In genomic region chrX:82973641-82974040, GRCh38 we compare ENCODE assay signal across 26 cellular contexts.
DNase-seq lines count a peak whose midpoint lies in the region; ATAC-seq, FAIRE-seq and TF ChIP-seq lines count a peak whose summit lies in the region.
"Had no signal": no experiment of that assay in that cellular context is flagged by ENCODE, and none has a peak within 500 bp of the region (broad histone marks: within the 10 kb centered on the region; RNA-seq: fewer than 3 reads in every experiment).

No MANE protein-coding gene starts in this region.

- 82% methylated on average over 2 of the region's 2 CpGs; no CpG with 5 or more reads in 1 of the 2 experiments for WGBS in H1 (ENCODE audit: extremely low coverage in 1 of 2, insufficient coverage in 1 of 2, insufficient read length in 1 of 2, insufficient replicate concordance in 2 of 2, low coverage in 1 of 2, low lambda C conversion rate in 2 of 2, missing lambda C conversion rate in 1 of 2), 2 experiments
- 33 to 35% methylated on average over 1 to 2 of the region's 2 CpGs for WGBS in thyroid gland, 2 donors

- no peak overlapping the region for H3K27ac ChIP-seq in BLaER1 treated with 17β-estradiol and CSF1 and Interleukin-3, amounts not matched to agents 10 nM and 100 nM
- peak overlapping the region; percentile 50; the same call in 1 of the 2 replicates for H3K27ac ChIP-seq in MM.1S (ENCODE audit: low read length)
- no peak overlapping the region for H3K27ac ChIP-seq in H1 (ENCODE audit: low read depth, low read length)
- H3K27ac ChIP-seq in thyroid gland, result no peak overlapping the region
- H3K27ac ChIP-seq: HL-60, PC-9, RWPE1 had no signal

- H3K4me2 ChIP-seq in BLaER1 treated with 17β-estradiol and CSF1 and Interleukin-3, amounts not matched to agents 10 nM and 100 nM, result peak overlapping the region in 9 of 11 experiments; percentile 17 to 54 (median 34); a peak in 13 of 22 replicates
- peak overlapping the region; percentile 27; the same call in 1 of the 2 replicates for H3K4me2 ChIP-seq in MM.1S (ENCODE audit: low read depth, low read length)
- H3K4me2 ChIP-seq in H1 (ENCODE audit: insufficient read depth in 1 of 2, low read depth in 2 of 2, low read length in 2 of 2), result no peak overlapping the region
- H3K4me2 ChIP-seq: PC-9 had no signal

- POLR2A ChIA-PET in H1 (lab: Charles Lee; ENCODE audit: partially characterized antibody), result no interaction called here

- no peak overlapping the region for H3K27ac Mint-ChIP-seq in activated naive CD8-positive, alpha-beta T cell treated with anti-CD3 and anti-CD28 coated beads, Interleukin-2, amount 50 U/mL, for 24 hours
- H3K27ac Mint-ChIP-seq: CD8-positive, alpha-beta memory T cell; IgD-negative memory B cell had no signal

- CTCF ChIA-PET in H1 (lab: Charles Lee; ENCODE audit: partially characterized antibody), result interaction anchor here (1.1 to 1.3 kb wide), 2 partner anchors 12 to 20 kb away, joined by 3 to 4 read pairs; no protein-coding TSS in a partner anchor

- no peak overlapping the region for H2AK5ac ChIP-seq in H1 (ENCODE audit: low read depth, low read length)

- no peaks in the 10 kb centered on the region for H3K27me3 Mint-ChIP-seq in activated naive CD8-positive, alpha-beta T cell treated with anti-CD3 and anti-CD28 coated beads, Interleukin-2, amount 50 U/mL, for 24 hours
- H3K27me3 Mint-ChIP-seq: IgD-negative memory B cell had no signal

- no peaks in the 10 kb centered on the region for H3K36me3 ChIP-seq in BLaER1 treated with 17β-estradiol and CSF1 and Interleukin-3, amounts not matched to agents 10 nM and 100 nM
- H3K36me3 ChIP-seq in MM.1S (replicated peaks; ENCODE audit: insufficient read depth, low read length), result no peaks in the 10 kb centered on the region
- H3K36me3 ChIP-seq in H1 (ENCODE audit: control insufficient read depth in 2 of 4, insufficient read depth in 4 of 4, low read length in 3 of 4), result no peaks in the 10 kb centered on the region
- H3K36me3 ChIP-seq in thyroid gland, result no peaks in the 10 kb centered on the region

- no peak overlapping the region for H2BK5ac ChIP-seq in H1 (ENCODE audit: low read depth, low read length)

- H2BK20ac ChIP-seq in H1 (ENCODE audit: low read length), result no peak overlapping the region

- peaks cover 22 to 99% (median 83%) of the 10 kb centered on the region in 11 experiments; a peak in 21 of 22 replicates for H3K27me3 ChIP-seq in BLaER1 treated with 17β-estradiol and CSF1 and Interleukin-3, amounts not matched to agents 10 nM and 100 nM
- H3K27me3 ChIP-seq in MM.1S (replicated peaks; ENCODE audit: insufficient read depth, low read length), result no peaks in the 10 kb centered on the region
- H3K27me3 ChIP-seq in H1 (replicated peaks in 1 of 4; ENCODE audit: control insufficient read depth in 3 of 4, extremely low read depth in 1 of 4, insufficient read depth in 3 of 4, low read length in 3 of 4), result no peaks in the 10 kb centered on the region
- H3K27me3 ChIP-seq in thyroid gland, result no peaks in the 10 kb centered on the region

- peak overlapping the region; percentile 48; the same call in 1 of the 2 replicates for H2AFZ ChIP-seq in MM.1S (ENCODE audit: low read length)
- H2AFZ ChIP-seq in H1 (ENCODE audit: low read length), result no peak overlapping the region
- H2AFZ ChIP-seq: PC-9 had no signal

- no peak overlapping the region for H3K4me3 Mint-ChIP-seq in activated naive CD8-positive, alpha-beta T cell treated with anti-CD3 and anti-CD28 coated beads, Interleukin-2, amount 50 U/mL, for 24 hours
- H3K4me3 Mint-ChIP-seq: CD14-positive monocyte; CD8-positive, alpha-beta memory T cell; IgD-negative memory B cell had no signal

- no peaks in the 10 kb centered on the region for H3K23me2 ChIP-seq in H1 (ENCODE audit: low read depth, low read length)

- no peaks in the 10 kb centered on the region for H3K79me1 ChIP-seq in H1 (ENCODE audit: low read depth, low read length)

- peak; percentile 91 for DNase-seq in MM.1S
- no peak for DNase-seq in H1 (ENCODE audit: low read depth in 1 of 2, low spot score in 2 of 2)
- peak; percentile 41 to 53 for DNase-seq in thyroid gland
- DNase-seq in 8988T, result no peak
- no peak for DNase-seq in T-helper 9 cell
- no peak for DNase-seq in activated naive CD8-positive, alpha-beta T cell treated with anti-CD3 and anti-CD28 coated beads, Interleukin-2, amount 50 U/mL, for 24 hours
- DNase-seq: CD8-positive, alpha-beta memory T cell; DMS79 treated with DMSO at 0.1 percent for 48 hours; H7; MV-4-11; NCI-H1105 treated with DMSO at 0.1 percent for 48 hours; NCI-H146; NCI-H1930; NCI-H446; NCI-H524 treated with DMSO at 0.1 percent for 48 hours; NCI-H774; NK-92 treated with Interleukin-12 subunit alpha and Interleukin-12 subunit beta, amount 100 ng/mL, for 24 hours; PC-9; SHP77 treated with DMSO at 0.1 percent for 48 hours had no signal

- no peak overlapping the region for H4K5ac ChIP-seq in H1 (ENCODE audit: insufficient read length, low read depth, low read length)

- no peak for TF ChIP-seq RAD21 in H1 (IDR thresholded peaks at IDR 0.05 in 1 of 2, conservative IDR thresholded peaks at IDR 0.05 in 1 of 2; ENCODE audit: low read depth in 2 of 2, low read length in 2 of 2)

- H3K9ac ChIP-seq in BLaER1 treated with 17β-estradiol and CSF1 and Interleukin-3, amounts not matched to agents 10 nM and 100 nM, result no peak overlapping the region
- no peak overlapping the region for H3K9ac ChIP-seq in MM.1S (ENCODE audit: low read length)
- H3K9ac ChIP-seq in H1 (replicated peaks in 1 of 4; ENCODE audit: extremely low read depth in 1 of 4, low read depth in 3 of 4, low read length in 3 of 4), result no peak overlapping the region

- no peak overlapping the region for H3K14ac ChIP-seq in H1 (ENCODE audit: insufficient read length)

- H3K4me3 ChIP-seq in BLaER1 treated with 17β-estradiol and CSF1 and Interleukin-3, amounts not matched to agents 10 nM and 100 nM, result no peak overlapping the region
- H3K4me3 ChIP-seq in MM.1S (ENCODE audit: low read length) (no peak overlapping the region), H1 (ENCODE audit: extremely low read depth in 1 of 4, insufficient read depth in 2 of 4, low read depth in 3 of 4, low read length in 4 of 4) (no peak overlapping the region), thyroid gland (replicated peaks in 1 of 3) (no peak overlapping the region)
- H3K4me3 ChIP-seq: PC-9 had no signal

- H3K9me3 ChIP-seq in BLaER1 treated with 17β-estradiol and CSF1 and Interleukin-3, amounts not matched to agents 10 nM and 100 nM (replicated peaks in 1 of 11), result peaks cover 0 to 14% (median 0%) of the 10 kb centered on the region in 11 experiments; a peak in 3 of 22 replicates
- H3K9me3 ChIP-seq in MM.1S (replicated peaks; ENCODE audit: insufficient read depth, low read length) (no peaks in the 10 kb centered on the region), H1 (ENCODE audit: insufficient read depth in 2 of 2, low read depth in 1 of 2, low read length in 1 of 2) (no peaks in the 10 kb centered on the region), thyroid gland (no peaks in the 10 kb centered on the region)

- no peak overlapping the region for H3K56ac ChIP-seq in H1 (replicated peaks; ENCODE audit: insufficient read length, low read depth, low read length)

- intact Hi-C loops in thyroid gland (cut with DNase I), result no loop called here

- H2BK120ac ChIP-seq in H1 (replicated peaks; ENCODE audit: low read depth, low read length), result no peak overlapping the region

- no peak for TF ChIP-seq POLR2A in H1 (IDR thresholded peaks at IDR 0.05; ENCODE audit: control extremely low read depth in 1 of 2, low read depth in 2 of 2, low read length in 2 of 2)
- no peak for TF ChIP-seq POLR2A in thyroid gland (IDR thresholded peaks at IDR 0.05)

- H4K20me1 ChIP-seq in BLaER1 treated with 17β-estradiol and CSF1 and Interleukin-3, amounts not matched to agents 10 nM and 100 nM, result no peaks in the 10 kb centered on the region
- H4K20me1 ChIP-seq in MM.1S (ENCODE audit: insufficient read depth, low read length) (no peaks in the 10 kb centered on the region), H1 (replicated peaks in 1 of 2; ENCODE audit: control insufficient read depth in 1 of 2, insufficient read depth in 2 of 2, low read length in 2 of 2) (no peaks in the 10 kb centered on the region)

- peaks cover 0 to 10% (median 7%) of the 10 kb centered on the region in 10 experiments; a peak in 13 of 20 replicates for H3K4me1 ChIP-seq in BLaER1 treated with 17β-estradiol and CSF1 and Interleukin-3, amounts not matched to agents 10 nM and 100 nM
- peaks cover 5% of the 10 kb centered on the region; the same call in 1 of the 2 replicates for H3K4me1 ChIP-seq in MM.1S (ENCODE audit: low read length)
- peaks cover 0 to 5% (median 0%) of the 10 kb centered on the region in 4 experiments; a peak in 2 of 7 replicates for H3K4me1 ChIP-seq in H1 (replicated peaks in 1 of 4; ENCODE audit: control insufficient read depth in 3 of 4, insufficient read depth in 4 of 4, low read length in 3 of 4)
- H3K4me1 ChIP-seq in thyroid gland, result no peaks in the 10 kb centered on the region

- FAIRE-seq in H1 (lab: Jason Lieb, UNC), result no peak
- FAIRE-seq: GM12892, GM19239 had no signal

- H3K4ac ChIP-seq in H1 (replicated peaks; ENCODE audit: insufficient read length, low read depth, low read length), result no peak overlapping the region

- H3K9me3 Mint-ChIP-seq in activated naive CD8-positive, alpha-beta T cell treated with anti-CD3 and anti-CD28 coated beads, Interleukin-2, amount 50 U/mL, for 24 hours, result no peaks in the 10 kb centered on the region
- H3K9me3 Mint-ChIP-seq: CD8-positive, alpha-beta memory T cell had no signal

- no peaks in the 10 kb centered on the region for H3K9me2 ChIP-seq in MM.1S (replicated peaks; ENCODE audit: insufficient read depth, low read length)

- H3K18ac ChIP-seq in H1 (ENCODE audit: extremely low read depth, low read length), result no peak overlapping the region

- no peak overlapping the region for H2BK15ac ChIP-seq in H1 (ENCODE audit: low read length)

- H2BK12ac ChIP-seq in H1 (ENCODE audit: low read depth, low read length), result no peak overlapping the region

- no peak for TF ChIP-seq CTCF in MM.1S (IDR thresholded peaks at IDR 0.05; ENCODE audit: low read length)
- TF ChIP-seq CTCF in H1 (IDR thresholded peaks at IDR 0.05; ENCODE audit: control extremely low read depth in 1 of 3, insufficient read depth in 1 of 3, low read depth in 1 of 3, low read length in 3 of 3), result no peak
- TF ChIP-seq CTCF in thyroid gland (IDR thresholded peaks at IDR 0.05), result no peak

- no peak overlapping the region for H3K23ac ChIP-seq in H1 (ENCODE audit: insufficient read length)

- H4K8ac ChIP-seq in H1 (ENCODE audit: extremely low read depth, insufficient read depth, low read length), result peak overlapping the region; percentile 35; the same call in 1 of the 2 replicates

- no peaks in the 10 kb centered on the region for H3K36me3 Mint-ChIP-seq in activated naive CD8-positive, alpha-beta T cell treated with anti-CD3 and anti-CD28 coated beads, Interleukin-2, amount 50 U/mL, for 24 hours (ENCODE audit: low read depth)
- H3K36me3 Mint-ChIP-seq: CD14-positive monocyte, IgD-negative memory B cell had no signal

- no peaks in the 10 kb centered on the region for H3K4me1 Mint-ChIP-seq in activated naive CD8-positive, alpha-beta T cell treated with anti-CD3 and anti-CD28 coated beads, Interleukin-2, amount 50 U/mL, for 24 hours
- H3K4me1 Mint-ChIP-seq: CD14-positive monocyte; CD8-positive, alpha-beta memory T cell; IgD-negative memory B cell had no signal

- no peak overlapping the region for H4K91ac ChIP-seq in H1 (replicated peaks; ENCODE audit: insufficient read length, low read length)

- no peak for TF ChIP-seq EP300 in H1 (IDR thresholded peaks at IDR 0.05; ENCODE audit: borderline replicate concordance in 1 of 2, low read depth in 2 of 2, low read length in 2 of 2)

- ATAC-seq in activated naive CD8-positive, alpha-beta T cell treated with anti-CD3 and anti-CD28 coated beads, Interleukin-2, amount 50 U/mL, for 24 hours, result no peak

- peaks cover 7% of the 10 kb centered on the region for H3F3A ChIP-seq in MM.1S (ENCODE audit: insufficient read depth, low read length)

- H3K79me2 ChIP-seq in MM.1S (ENCODE audit: low read length) (no peaks in the 10 kb centered on the region), H1 (ENCODE audit: control insufficient read depth in 1 of 2, insufficient read depth in 2 of 2, low read length in 2 of 2) (no peaks in the 10 kb centered on the region)

Comparison
In these comparisons a context has a peak if more than half of its experiments do, and no peak if none do; other contexts are left out.
1. H3K4me2 ChIP-seq: peak in BLaER1 treated with 17β-estradiol and CSF1 and Interleukin-3, amounts not matched to agents 10 nM and 100 nM (9 of 11) and MM.1S (single experiment); none in H1 (0 of 2).
2. DNase-seq: peak in MM.1S (single experiment) and thyroid gland (2 of 2); none in H1 (0 of 2), 8988T (single experiment), T-helper 9 cell (single experiment) and activated naive CD8-positive, alpha-beta T cell treated with anti-CD3 and anti-CD28 coated beads, Interleukin-2, amount 50 U/mL, for 24 hours (single experiment).